In genomic region chr10:16866861-16867260, GRCh38 we compare ENCODE assay signal across 15 cellular contexts. TPM values are rescaled to one million over a fixed set of nuclear protein-coding genes. Genes with fewer than 3 reads are reported as not detected.
DNase-seq lines count a peak whose midpoint lies in the region; ATAC-seq and TF ChIP-seq lines count a peak whose summit lies in the region.
"Had no signal": no experiment of that assay in that cellular context is flagged by ENCODE, and none has a peak within 500 bp of the region (broad histone marks: within the 10 kb centered on the region; RNA-seq: fewer than 3 reads in every experiment).

No MANE protein-coding gene starts in this region.

- H3F3A ChIP-seq in SK-N-SH (replicated peaks; ENCODE audit: insufficient read depth) = peaks cover 28% of the 10 kb centered on the region

- ATAC-seq in GM21423 (IDR thresholded peaks at IDR 0.05; ENCODE audit: unreplicated experiment) = no peak
- ATAC-seq: HepG2 had no signal

- H3K9me2 ChIP-seq in SK-N-SH (no peaks in the 10 kb centered on the region), hepatocyte (replicated peaks; ENCODE audit: insufficient read depth) (no peaks in the 10 kb centered on the region)

- WGBS in SK-N-SH (ENCODE audit: low lambda C conversion rate) = 12% methylated on average over 4 of the region's 4 CpGs
- 56% methylated on average over 4 of the region's 4 CpGs for WGBS in hepatocyte (ENCODE audit: low lambda C conversion rate, missing lambda C conversion rate)

- peak overlapping the region; percentile 31; the same call in 1 of the 2 replicates for H2AFZ ChIP-seq in SK-N-SH (ENCODE audit: low read depth)
- H2AFZ ChIP-seq in hepatocyte = no peak overlapping the region

- TF ChIP-seq RAD21 in SK-N-SH (IDR thresholded peaks at IDR 0.05; ENCODE audit: low read length) = peak; percentile 16; the same call in 1 of the 2 replicates

- no peaks in the 10 kb centered on the region for H4K20me1 ChIP-seq in SK-N-SH (ENCODE audit: insufficient read depth)
- no peaks in the 10 kb centered on the region for H4K20me1 ChIP-seq in hepatocyte (ENCODE audit: insufficient read depth, poor library complexity, severe bottlenecking)

- CTCF ChIA-PET in SK-N-SH (lab: Yijun Ruan, JAX) = interaction anchor here (1.2 to 2.6 kb wide), 5 partner anchors 10 to 364 kb away, joined by 3 to 16 read pairs (median 5); no protein-coding TSS in a partner anchor

- POLR2A ChIA-PET in SK-N-SH (lab: Yijun Ruan, JAX) = interaction anchor here (1.0 kb wide), 1 partner anchor 363 kb away, joined by 5 read pairs; no protein-coding TSS in a partner anchor

- H3K4me1 ChIP-seq in SK-N-SH (ENCODE audit: control insufficient read depth in 1 of 2, insufficient read depth in 2 of 2, low read depth in 1 of 2, low read length in 1 of 2) (peaks cover 29 to 30% of the 10 kb centered on the region in 2 experiments; a peak in 3 of 4 replicates), hepatocyte (ENCODE audit: insufficient read depth) (peaks cover 9% of the 10 kb centered on the region)
- H3K4me1 ChIP-seq: A549 had no signal

- H3K79me2 ChIP-seq in SK-N-SH (ENCODE audit: insufficient read depth) (no peaks in the 10 kb centered on the region), hepatocyte (no peaks in the 10 kb centered on the region)

- no peaks in the 10 kb centered on the region for H3K36me3 ChIP-seq in SK-N-SH (replicated peaks in 1 of 2; ENCODE audit: control insufficient read depth in 1 of 2, insufficient read depth in 2 of 2, low read length in 1 of 2)
- H3K36me3 ChIP-seq in hepatocyte (replicated peaks; ENCODE audit: insufficient read depth, low read depth) = no peaks in the 10 kb centered on the region
- H3K36me3 ChIP-seq: BE2C, HAP-1 had no signal

- H3K4me1 Mint-ChIP-seq in HFFc6 (ENCODE audit: low read depth) = peaks cover 49% of the 10 kb centered on the region
- H3K4me1 Mint-ChIP-seq: CD4-positive, alpha-beta memory T cell had no signal

- H3K4me3 Mint-ChIP-seq in HFFc6 = peak overlapping the region; percentile 64; the same call in 1 of the 2 replicates
- H3K4me3 Mint-ChIP-seq: CD4-positive, alpha-beta memory T cell had no signal

- H3K27ac Mint-ChIP-seq in HFFc6 = peak overlapping the region; percentile 72; the same call in 1 of the 2 replicates
- H3K27ac Mint-ChIP-seq: CD4-positive, alpha-beta memory T cell had no signal

- peak overlapping the region; percentile 70 for H3K9ac ChIP-seq in SK-N-SH

- H3K9me3 ChIP-seq in SK-N-SH (no peaks in the 10 kb centered on the region), hepatocyte (ENCODE audit: low read depth) (no peaks in the 10 kb centered on the region)
- H3K9me3 ChIP-seq: A549, BE2C, HAP-1 had no signal

- peak overlapping the region; percentile 96 to 97 for H3K27ac ChIP-seq in SK-N-SH (ENCODE audit: low read depth in 2 of 2, low read length in 1 of 2)
- peak overlapping the region; percentile 13 for H3K27ac ChIP-seq in hepatocyte
- H3K27ac ChIP-seq: A549, C4-2B had no signal

- peaks cover 2% of the 10 kb centered on the region; the same call in 1 of the 2 replicates for H3K27me3 Mint-ChIP-seq in HFFc6 (ENCODE audit: insufficient read depth)
- H3K27me3 Mint-ChIP-seq: CD4-positive, alpha-beta memory T cell had no signal

- H3K36me3 Mint-ChIP-seq in HFFc6 (ENCODE audit: low read depth) = peaks cover 7% of the 10 kb centered on the region; the same call in 1 of the 2 replicates

- no peak for TF ChIP-seq CTCF in HFFc6 (IDR thresholded peaks at IDR 0.05)
- TF ChIP-seq CTCF in SK-N-SH (IDR thresholded peaks at IDR 0.05) = no peak
- no peak for TF ChIP-seq CTCF in hepatocyte (IDR thresholded peaks at IDR 0.05; ENCODE audit: poor library complexity)
- TF ChIP-seq CTCF in GM10266 (IDR thresholded peaks at IDR 0.05; ENCODE audit: control insufficient read depth, insufficient read depth, low read depth, missing control alignments) = no peak

- TF ChIP-seq EP300 in SK-N-SH (IDR thresholded peaks at IDR 0.05; ENCODE audit: borderline replicate concordance in 1 of 2, low read depth in 1 of 2, low read length in 1 of 2) = peak; percentile 69 to 98

- DNase-seq in HFFc6 (no peak), SK-N-SH (peak; percentile 47), hepatocyte (ENCODE audit: low spot score) (no peak), activated gamma-delta T cell treated with Interleukin-2 at 50 U/mL for 16 hours (no peak), NCI-H1694 (lab: John Stamatoyannopoulos, UW) (no peak), GM10266 (ENCODE audit: extremely low spot score) (no peak)
- DNase-seq: BE2C; CD4-positive, alpha-beta memory T cell; DMS79; GOT3 had no signal

- H3K27me3 ChIP-seq in SK-N-SH (ENCODE audit: insufficient read depth) = no peaks in the 10 kb centered on the region
- H3K27me3 ChIP-seq in hepatocyte = no peaks in the 10 kb centered on the region
- H3K27me3 ChIP-seq: BE2C had no signal

- H3K9me3 Mint-ChIP-seq in HFFc6 = no peaks in the 10 kb centered on the region

- H3K4me3 ChIP-seq in SK-N-SH (ENCODE audit: low read depth in 2 of 2, low read length in 1 of 2) (peak overlapping the region; percentile 3 to 15; a peak in 3 of 4 replicates), hepatocyte (no peak overlapping the region)
- H3K4me3 ChIP-seq: A549, HAP-1 had no signal

- H3K4me2 ChIP-seq in SK-N-SH (peak overlapping the region; percentile 64), hepatocyte (peak overlapping the region; percentile 24)
- H3K4me2 ChIP-seq: A549 had no signal

TF ChIP-seq in SK-N-SH, 30 proteins besides CTCF, POLR2A, EP300 and RAD21:
- TF ChIP-seq MEF2A (IDR thresholded peaks at IDR 0.05; ENCODE audit: borderline replicate concordance, low read depth) (no peak), FOSL2 (IDR thresholded peaks at IDR 0.05; ENCODE audit: borderline replicate concordance, low read depth) (peak; percentile 1; the same call in 1 of the 2 replicates), NRF1 (IDR thresholded peaks at IDR 0.05; ENCODE audit: low read depth, low read length) (no peak), FOXM1 (IDR thresholded peaks at IDR 0.05; ENCODE audit: low read depth) (peak; percentile 64; the same call in 1 of the 2 replicates), TCF12 (IDR thresholded peaks at IDR 0.05) (peak; percentile 71), MAX (IDR thresholded peaks at IDR 0.05; ENCODE audit: low read depth) (no peak; the same call in 1 of the 2 replicates), JUND (IDR thresholded peaks at IDR 0.05) (peak; percentile 35; the same call in 1 of the 2 replicates), IRF3 (IDR thresholded peaks at IDR 0.05; ENCODE audit: low read depth, low read length) (no peak), YY1 (IDR thresholded peaks at IDR 0.05; ENCODE audit: low read depth) (no peak), USF2 (IDR thresholded peaks at IDR 0.05; ENCODE audit: borderline replicate concordance, low read depth, low read length) (no peak), GATA2 (CRISPR knock-in tag; IDR thresholded peaks at IDR 0.05) (peak; percentile 95), CHD2 (IDR thresholded peaks at IDR 0.05; ENCODE audit: low read length, partially characterized antibody) (peak; percentile 83), TEAD4 (IDR thresholded peaks at IDR 0.05; ENCODE audit: borderline replicate concordance, insufficient read depth) (peak; percentile 88), PBX3 (IDR thresholded peaks at IDR 0.05) (peak; percentile 62), NFIC (IDR thresholded peaks at IDR 0.05; ENCODE audit: borderline replicate concordance) (peak; percentile 70), RCOR1 (IDR thresholded peaks at IDR 0.05; ENCODE audit: low read length) (peak; percentile 79; the same call in 1 of the 2 replicates), FOXJ3 (CRISPR knock-in tag; IDR thresholded peaks at IDR 0.05) (no peak), POLR2AphosphoS5 (IDR thresholded peaks at IDR 0.05; ENCODE audit: low read depth, low read length) (no peak; the same call in 1 of the 2 replicates), RXRA (IDR thresholded peaks at IDR 0.05; ENCODE audit: borderline replicate concordance, low read depth) (no peak)

RNA-seq across cellular contexts. Expression of gene RSU1, which starts 49.6 kb away (rescaled TPM):
- total RNA-seq in HFFc6 (2021; fragmentation: NEBNext Ultra II Directional; extraction: Animal tissue kit (Norgen Biotek cat#: 25700)) = 100 to 1,000 TPM; 182 to 239 (median 205) TPM
- polyA plus RNA-seq in SK-N-SH (2012; rRNA removed) (59.8 and 81.4 TPM in 2 replicates), hepatocyte (52.3 and 55.5 TPM in 2 replicates)
- polyA plus RNA-seq in SK-N-SH (2012; cell fraction: cytosol; rRNA removed) = 63.3 and 65.7 TPM in 2 replicates
- polyA plus RNA-seq in SK-N-SH (2012; cell fraction: nucleus; rRNA removed) = 21.3 and 45.6 TPM in 2 replicates
- 36.7 and 37.0 TPM in 2 replicates for total RNA-seq in hepatocyte
